In the genomic region with DNA sequence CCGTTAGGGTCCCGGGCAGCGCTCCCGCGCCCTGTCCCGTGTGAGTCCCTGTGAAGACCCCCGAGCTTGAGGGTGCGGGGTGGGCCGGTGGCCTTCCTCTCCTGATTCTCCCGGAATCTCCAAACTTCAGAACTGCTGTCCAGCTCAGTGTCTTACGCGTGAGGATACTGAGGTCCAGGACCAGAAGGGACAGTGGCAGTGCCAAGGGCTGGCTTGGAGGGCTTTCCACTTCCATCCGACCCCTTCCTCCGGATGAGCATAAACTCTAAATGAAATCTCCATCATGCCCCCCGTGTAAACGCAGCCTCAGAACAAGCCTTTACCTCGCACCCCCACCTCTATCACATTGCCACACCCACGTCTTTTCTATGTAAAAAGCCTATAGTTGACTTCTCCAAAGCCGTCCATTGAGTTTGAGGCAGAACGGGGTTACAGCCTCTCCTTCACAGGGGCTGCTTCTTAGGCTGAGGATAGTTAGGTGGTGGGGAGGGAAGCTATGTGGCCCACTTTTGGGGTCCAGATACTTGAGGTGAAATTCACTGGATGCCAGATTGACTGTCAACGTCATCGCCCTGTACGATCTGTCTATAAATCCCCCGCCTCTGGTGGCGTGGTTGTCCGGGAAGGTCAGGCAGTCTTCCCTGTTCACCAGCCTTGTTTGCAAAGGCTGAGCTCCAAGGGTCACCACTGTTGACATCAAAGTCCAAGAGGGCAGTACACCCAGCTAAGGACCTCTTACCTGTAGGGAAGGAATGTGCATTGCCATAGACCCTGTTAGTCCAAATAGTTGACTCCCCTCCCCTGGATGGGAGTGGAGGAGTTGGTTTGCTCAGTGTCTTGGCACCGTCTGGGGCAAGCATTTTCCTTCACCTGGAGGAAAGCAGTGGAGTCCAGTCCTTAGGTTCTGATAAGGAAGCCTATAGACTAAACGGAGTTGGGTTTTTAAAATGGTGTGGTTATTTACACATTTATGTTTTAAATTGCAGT, we compare ENCODE assay signal across 1 cellular context.
A peak's percentile ranks its signal among the peaks of the same experiment; 100 is the strongest.
TF ChIP-seq lines count a peak whose summit lies in the region.

No MANE protein-coding gene starts in this region.

TF ChIP-seq in GM12878, 131 proteins besides CTCF, POLR2A, EP300 and RAD21 (continued from another document):
- TF ChIP-seq, protein P1, sequence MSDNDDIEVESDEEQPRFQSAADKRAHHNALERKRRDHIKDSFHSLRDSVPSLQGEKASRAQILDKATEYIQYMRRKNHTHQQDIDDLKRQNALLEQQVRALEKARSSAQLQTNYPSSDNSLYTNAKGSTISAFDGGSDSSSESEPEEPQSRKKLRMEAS (IDR thresholded peaks at IDR 0.05; ENCODE audit: low read depth, low read length) = no peak
- TF ChIP-seq MYC (IDR thresholded peaks at IDR 0.05; ENCODE audit: insufficient read depth, insufficient read length, insufficient replicate concordance, low read length, severe bottlenecking) = no peak
- peak; percentile 1 for TF ChIP-seq IKZF1 (conservative IDR thresholded peaks at IDR 0.05)
- TF ChIP-seq, protein P2, sequence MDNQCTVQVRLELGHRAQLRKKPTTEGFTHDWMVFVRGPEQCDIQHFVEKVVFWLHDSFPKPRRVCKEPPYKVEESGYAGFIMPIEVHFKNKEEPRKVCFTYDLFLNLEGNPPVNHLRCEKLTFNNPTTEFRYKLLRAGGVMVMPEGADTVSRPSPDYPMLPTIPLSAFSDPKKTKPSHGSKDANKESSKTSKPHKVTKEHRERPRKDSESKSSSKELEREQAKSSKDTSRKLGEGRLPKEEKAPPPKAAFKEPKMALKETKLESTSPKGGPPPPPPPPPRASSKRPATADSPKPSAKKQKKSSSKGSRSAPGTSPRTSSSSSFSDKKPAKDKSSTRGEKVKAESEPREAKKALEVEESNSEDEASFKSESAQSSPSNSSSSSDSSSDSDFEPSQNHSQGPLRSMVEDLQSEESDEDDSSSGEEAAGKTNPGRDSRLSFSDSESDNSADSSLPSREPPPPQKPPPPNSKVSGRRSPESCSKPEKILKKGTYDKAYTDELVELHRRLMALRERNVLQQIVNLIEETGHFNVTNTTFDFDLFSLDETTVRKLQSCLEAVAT (IDR thresholded peaks at IDR 0.05) = peak; percentile 63; the same call in 1 of the 2 replicates
- TF ChIP-seq MTA3 (IDR thresholded peaks at IDR 0.05; ENCODE audit: borderline replicate concordance, low read length) = peak; percentile 75; the same call in 1 of the 2 replicates
